Comparison of ENCODE assay signal across 27 cellular contexts in the genomic region with DNA sequence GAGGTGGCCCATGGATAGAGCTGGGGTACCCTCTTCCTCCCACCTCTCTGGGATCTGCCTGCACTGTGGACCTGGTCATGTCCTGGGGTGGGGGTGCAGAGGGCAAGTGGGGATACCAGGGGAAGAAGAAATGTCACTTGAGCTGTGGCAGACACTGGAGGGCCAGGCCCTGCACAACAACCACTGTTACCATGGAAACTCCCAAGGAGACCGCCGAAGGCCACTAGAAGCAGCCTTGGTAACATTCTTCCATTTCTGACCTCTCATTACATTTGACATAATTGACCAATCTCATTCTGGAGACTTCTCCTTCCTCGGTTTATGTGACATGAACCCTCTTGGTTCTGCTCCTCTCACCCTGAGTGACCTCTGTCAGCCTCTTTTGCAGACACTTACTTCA.
"Had no signal": no experiment of that assay in that cellular context is flagged by ENCODE, and none has a peak within 500 bp of the region (broad histone marks: within the 10 kb centered on the region; RNA-seq: fewer than 3 reads in every experiment).

No MANE protein-coding gene starts in this region.

- H2AFZ ChIP-seq: neural progenitor cell had no signal

- H3K36me3 Mint-ChIP-seq: naive B cell; natural killer cell; neural progenitor cell; stimulated activated naive B cell treated with anti-CD40 and anti-IgM and Interleukin-4, amounts not matched to agents 10 μg/mL and 1 μg/mL and 100 μg/mL, for 72 hours had no signal

- H3K4me1 ChIP-seq: thyroid gland, transverse colon, uterus had no signal

- H3K9ac ChIP-seq: neural progenitor cell had no signal

- H3K9me3 Mint-ChIP-seq: naive B cell; natural killer cell; nephron progenitor cell; neural progenitor cell; stimulated activated naive B cell treated with anti-CD40 and anti-IgM and Interleukin-4, amounts not matched to agents 10 μg/mL and 1 μg/mL and 100 μg/mL, for 72 hours had no signal

- H3K4me2 ChIP-seq: neural progenitor cell, smooth muscle cell had no signal

- ATAC-seq: heart right ventricle; left cardiac atrium; left lung; lower lobe of right lung; natural killer cell; stimulated activated naive B cell treated with anti-CD40 and anti-IgM and Interleukin-4, amounts not matched to agents 10 μg/mL and 1 μg/mL and 100 μg/mL, for 72 hours; stimulated activated naive CD8-positive, alpha-beta T cell treated with anti-CD3 and anti-CD28 coated beads, Interleukin-15, Interleukin-2, amounts not matched to agents 100 U/mL and 50 U/mL, for 24 hours had no signal

- H3K9me3 ChIP-seq: heart right ventricle, left lung, lower lobe of right lung, ovary, right atrium auricular region, right lobe of liver, stomach, testis, thyroid gland, transverse colon, uterus had no signal

- H3K4me3 Mint-ChIP-seq: naive B cell; natural killer cell; nephron progenitor cell; neural progenitor cell; stimulated activated naive B cell treated with anti-CD40 and anti-IgM and Interleukin-4, amounts not matched to agents 10 μg/mL and 1 μg/mL and 100 μg/mL, for 72 hours had no signal

- DNase-seq: heart right ventricle; hippocampal formation; kidney glomerular epithelial cell; left cardiac atrium; left lung; lower lobe of right lung; mammary epithelial cell; mesenchymal stem cell; naive B cell; natural killer cell; nephron progenitor cell; ovary; right lobe of liver; stimulated activated CD4-positive, alpha-beta T cell treated with anti-CD3 and anti-CD28 coated beads, Interleukin-1b, Interleukin-23, amount 100 ng/mL, for 48 hours; stimulated activated CD4-positive, alpha-beta T cell treated with anti-CD3 and anti-CD28 coated beads, Interleukin-2, amount 100 ng/mL, for 48 hours; stimulated activated naive B cell treated with anti-CD40 and anti-IgM and Interleukin-4, amounts not matched to agents 10 μg/mL and 1 μg/mL and 100 μg/mL, for 72 hours; stimulated activated naive CD8-positive, alpha-beta T cell treated with anti-CD3 and anti-CD28 coated beads, Interleukin-15, Interleukin-2, amounts not matched to agents 100 U/mL and 50 U/mL, for 24 hours; stomach; testis; thyroid gland; transverse colon; uterus had no signal

- FAIRE-seq: keratinocyte had no signal

- H3K27ac Mint-ChIP-seq: natural killer cell; nephron progenitor cell; neural progenitor cell; progenitor cell of endocrine pancreas; stimulated activated naive B cell treated with anti-CD40 and anti-IgM and Interleukin-4, amounts not matched to agents 10 μg/mL and 1 μg/mL and 100 μg/mL, for 72 hours had no signal

- H3K4me3 ChIP-seq: heart right ventricle, left lung, lower lobe of right lung, neural progenitor cell, ovary, right atrium auricular region, smooth muscle cell, stomach, testis, thyroid gland, transverse colon, uterus had no signal

- H3K27ac ChIP-seq: heart right ventricle, left lung, lower lobe of right lung, neural progenitor cell, ovary, right atrium auricular region, stomach, testis, thyroid gland, transverse colon, uterus had no signal

- H3K4me1 Mint-ChIP-seq: naive B cell had no signal

- H3K36me3 ChIP-seq: heart right ventricle, left lung, lower lobe of right lung, neural progenitor cell, ovary, right atrium auricular region, right lobe of liver, stomach, thyroid gland, transverse colon, uterus had no signal

- H3K27me3 ChIP-seq: heart right ventricle, left lung, neural progenitor cell, ovary, right atrium auricular region, right lobe of liver, stomach, testis, thyroid gland, transverse colon, uterus had no signal
